In genomic region chrX:33086886-33087285, GRCh38 we compare ENCODE assay signal across 12 cellular contexts.
DNase-seq lines count a peak whose midpoint lies in the region; ATAC-seq lines count a peak whose summit lies in the region.
"Had no signal": no experiment of that assay in that cellular context is flagged by ENCODE, and none has a peak within 500 bp of the region (broad histone marks: within the 10 kb centered on the region; RNA-seq: fewer than 3 reads in every experiment).

No MANE protein-coding gene starts in this region.

- no peak for ATAC-seq in HG02798 (IDR thresholded peaks at IDR 0.05; ENCODE audit: poor library complexity, unreplicated experiment)
- ATAC-seq: HCT116 had no signal

- DNase-seq in NCI-H82 (lab: John Stamatoyannopoulos, UW) (peak; percentile 50), NCI-H82 treated with DMSO at 0.1 percent for 48 hours (lab: John Stamatoyannopoulos, UW; ENCODE audit: unreplicated experiment) (no peak), NCI-H69 (lab: John Stamatoyannopoulos, UW) (peak; percentile 1), left kidney (ENCODE audit: low read depth, low spot score) (peak; percentile 1), NCI-H2081 treated with DMSO at 0.1 percent for 48 hours (lab: John Stamatoyannopoulos, UW) (no peak), DMS114 treated with DMSO at 0.1 percent for 48 hours (lab: John Stamatoyannopoulos, UW; ENCODE audit: unreplicated experiment) (no peak)
- DNase-seq: DMS 273 treated with DMSO at 0.1 percent for 48 hours, DMS79 treated with DMSO at 0.1 percent for 48 hours, EL, GDM1 had no signal

Comparison
In these comparisons a context has a peak if more than half of its experiments do, and no peak if none do; other contexts are left out.
1. DNase-seq: peak in NCI-H82 (single experiment), NCI-H69 (single experiment) and left kidney (single experiment); none in NCI-H82 treated with DMSO at 0.1 percent for 48 hours (single experiment), NCI-H2081 treated with DMSO at 0.1 percent for 48 hours (single experiment) and DMS114 treated with DMSO at 0.1 percent for 48 hours (single experiment).